In the genomic region with DNA sequence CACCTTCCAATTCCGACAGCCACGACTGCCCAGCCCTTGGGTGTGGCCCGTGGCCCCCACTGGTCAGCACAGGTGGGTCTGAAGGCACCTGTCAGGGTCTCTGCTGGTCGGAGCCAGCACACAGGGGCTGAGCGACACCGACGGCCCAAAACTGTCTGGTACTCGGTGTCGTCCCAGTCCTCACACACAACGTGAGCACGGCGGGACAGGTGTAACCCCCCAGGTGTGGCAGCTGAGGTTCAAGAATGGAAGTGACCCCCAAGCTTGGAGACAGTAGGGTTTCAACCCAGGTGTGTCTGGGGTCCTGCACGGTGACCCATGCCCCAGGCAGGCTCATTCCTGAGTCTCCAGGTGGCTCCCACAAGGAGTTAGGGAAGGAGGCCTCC, we compare ENCODE assay signal across 9 cellular contexts. TPM values are rescaled to one million over a fixed set of nuclear protein-coding genes. Genes with fewer than 3 reads are reported as not detected.
A peak's percentile ranks its signal among the peaks of the same experiment; 100 is the strongest.
DNase-seq lines count a peak whose midpoint lies in the region; ATAC-seq, FAIRE-seq and TF ChIP-seq lines count a peak whose summit lies in the region.
"Had no signal": no experiment of that assay in that cellular context is flagged by ENCODE, and none has a peak within 500 bp of the region (broad histone marks: within the 10 kb centered on the region; RNA-seq: fewer than 3 reads in every experiment).

No MANE protein-coding gene starts in this region.

- no peaks in the 10 kb centered on the region for H3K9me3 ChIP-seq in CD4-positive, alpha-beta memory T cell (ENCODE audit: control insufficient read depth in 1 of 2, low read length in 2 of 2)
- H3K9me3 ChIP-seq in PC-3 (ENCODE audit: low read length): no peaks in the 10 kb centered on the region
- no peaks in the 10 kb centered on the region for H3K9me3 ChIP-seq in endothelial cell of umbilical vein (replicated peaks; ENCODE audit: control insufficient read depth, insufficient read depth, low read length)
- H3K9me3 ChIP-seq in neutrophil: no peaks in the 10 kb centered on the region

- dilution Hi-C loops in endothelial cell of umbilical vein (cut with MboI; ENCODE audit: extremely low pct_ligation_motif_present, low sequenced_read_pairs): no loop called here

- POLR2A ChIA-PET in CD4-positive, alpha-beta memory T cell (lab: Charles Lee; ENCODE audit: partially characterized antibody): interaction anchor here (1.2 to 4.6 kb wide), 4 partner anchors 9 to 174 kb away, joined by 3 to 53 read pairs (median 6); partner anchors contain the start of gene APRT
- POLR2A ChIA-PET in PC-3 (lab: Charles Lee; ENCODE audit: unreplicated experiment): no interaction called here
- POLR2A ChIA-PET in endothelial cell of umbilical vein (lab: Charles Lee): no interaction called here

- peak overlapping the region; percentile 69 to 88 (median 78) for H3K4me3 Mint-ChIP-seq in CD4-positive, alpha-beta memory T cell

- peak overlapping the region in 5 of 7 donors; percentile 77 to 90 (median 89) for H3K27ac Mint-ChIP-seq in CD4-positive, alpha-beta memory T cell

- peaks cover 27% of the 10 kb centered on the region for H3K4me1 ChIP-seq in CD4-positive, alpha-beta memory T cell (ENCODE audit: insufficient read depth, low read length)
- H3K4me1 ChIP-seq in PC-3 (ENCODE audit: insufficient read depth, low read length) (0 out of 2 replicates have a peak, but pooled peaks cover 6% of the 10 kb centered on the region), endothelial cell of umbilical vein (ENCODE audit: control insufficient read depth, extremely low read depth, insufficient read depth, low read length) (peaks cover 4% of the 10 kb centered on the region), neutrophil (ENCODE audit: control insufficient read depth in 1 of 2, insufficient read depth in 1 of 2, low read depth in 1 of 2, low read length in 1 of 2) (peaks cover 73% of the 10 kb centered on the region in 2 experiments)

- H3K79me2 ChIP-seq in PC-3 (ENCODE audit: low read length) (peaks cover 25% of the 10 kb centered on the region), endothelial cell of umbilical vein (ENCODE audit: control insufficient read depth, insufficient read depth, low read length) (peaks cover 4% of the 10 kb centered on the region)

- TF ChIP-seq POLR2A in endothelial cell of umbilical vein (IDR thresholded peaks at IDR 0.05; ENCODE audit: low read depth, low read length): no peak

- H3K36me3 Mint-ChIP-seq in CD4-positive, alpha-beta memory T cell: peaks cover under 1 to 30% of the 10 kb centered on the region in 2 donors

- intact Hi-C loops in CD4-positive, alpha-beta memory T cell (cut with micrococcal nuclease): loop anchor here (5.0 kb wide), 2 partner anchors 223 to 398 kb away; no protein-coding TSS in a partner anchor
- intact Hi-C loops in PC-3 (cut with micrococcal nuclease): no loop called here
- intact Hi-C loops in endothelial cell of umbilical vein (cut with micrococcal nuclease): loop anchor here (2.0 kb wide), 1 partner anchor 73 kb away; no protein-coding TSS in a partner anchor

- H4K20me1 ChIP-seq in PC-3 (ENCODE audit: low read length) (no peaks in the 10 kb centered on the region), endothelial cell of umbilical vein (replicated peaks; ENCODE audit: control insufficient read depth, extremely low read depth, insufficient read depth, low read length) (no peaks in the 10 kb centered on the region)

- H3K4me2 ChIP-seq in PC-3 (ENCODE audit: low read length) (peak overlapping the region; percentile 87), endothelial cell of umbilical vein (ENCODE audit: insufficient read depth, low read length) (peak overlapping the region; percentile 27)

- no peaks in the 10 kb centered on the region for H3K27me3 ChIP-seq in CD4-positive, alpha-beta memory T cell (ENCODE audit: insufficient read depth, low read length)
- no peaks in the 10 kb centered on the region for H3K27me3 ChIP-seq in PC-3 (ENCODE audit: low read length)
- H3K27me3 ChIP-seq in endothelial cell of umbilical vein (ENCODE audit: control insufficient read depth in 2 of 2, insufficient read depth in 2 of 2, low read length in 2 of 2): no peaks in the 10 kb centered on the region
- no peaks in the 10 kb centered on the region for H3K27me3 ChIP-seq in neutrophil

- peaks cover 13% of the 10 kb centered on the region for H3K36me3 ChIP-seq in CD4-positive, alpha-beta memory T cell (ENCODE audit: insufficient read depth, low read length)
- H3K36me3 ChIP-seq in PC-3 (ENCODE audit: low read depth, low read length): no peaks in the 10 kb centered on the region
- H3K36me3 ChIP-seq in endothelial cell of umbilical vein (ENCODE audit: control insufficient read depth in 2 of 2, extremely low read depth in 1 of 2, insufficient read depth in 2 of 2, low read length in 2 of 2): peaks cover 0 to 12% of the 10 kb centered on the region in 2 experiments
- peaks cover 23% of the 10 kb centered on the region for H3K36me3 ChIP-seq in neutrophil
- H3K36me3 ChIP-seq: WERI-Rb-1 had no signal

- no peak for FAIRE-seq in endothelial cell of umbilical vein (lab: Jason Lieb, UNC)
- FAIRE-seq in GM19239 (lab: Jason Lieb, UNC): no peak

- DNase-seq in CD4-positive, alpha-beta memory T cell: peak in 1 of 5 donors; percentile 51
- DNase-seq in PC-3: no peak
- no peak for DNase-seq in endothelial cell of umbilical vein (ENCODE audit: low read depth, low spot score)
- DNase-seq in GM19239 (ENCODE audit: insufficient read length, low spot score): no peak
- DNase-seq in NCI-H345 treated with DMSO at 0.1 percent for 48 hours (lab: John Stamatoyannopoulos, UW; ENCODE audit: unreplicated experiment): no peak
- no peak for DNase-seq in EL
- no peak for DNase-seq in SIG-M5 treated with dmso at 0.1 percent for 504 hours (lab: John Stamatoyannopoulos, UW; ENCODE audit: unreplicated experiment)
- DNase-seq: WERI-Rb-1 had no signal

- no TSS peak for BruUV-seq in PC-3 (replicated peaks; lab: Mats Ljungman, UMichigan)
- no TSS peak for BruUV-seq in endothelial cell of umbilical vein (replicated peaks; lab: Mats Ljungman, UMichigan)

- H3K4me3 ChIP-seq in CD4-positive, alpha-beta memory T cell (ENCODE audit: low read length in 2 of 2): no peak overlapping the region
- H3K4me3 ChIP-seq in PC-3 (ENCODE audit: low read length) (peak overlapping the region; percentile 69), endothelial cell of umbilical vein (replicated peaks in 1 of 3; ENCODE audit: insufficient read depth in 1 of 3, low read depth in 1 of 3, low read length in 3 of 3) (peak overlapping the region in 1 of 3 experiments; percentile 48), neutrophil (ENCODE audit: low read depth in 1 of 2, low read length in 1 of 2) (peak overlapping the region; percentile 62 to 70)

- peaks cover 0 to 2% (median 0%) of the 10 kb centered on the region in 8 donors for H3K9me3 Mint-ChIP-seq in CD4-positive, alpha-beta memory T cell

- H3K27me3 Mint-ChIP-seq in CD4-positive, alpha-beta memory T cell: peaks cover 0 to 2% of the 10 kb centered on the region in 2 donors

- no peak for ATAC-seq in PC-3

- CTCF ChIA-PET in CD4-positive, alpha-beta memory T cell (lab: Charles Lee; ENCODE audit: partially characterized antibody): no interaction called here
- CTCF ChIA-PET in PC-3 (lab: Charles Lee) (no interaction called here), endothelial cell of umbilical vein (lab: Charles Lee) (no interaction called here)

- TF ChIP-seq CTCF in PC-3 (conservative IDR thresholded peaks at IDR 0.05; ENCODE audit: low read depth, low read length) (no peak), endothelial cell of umbilical vein (IDR thresholded peaks at IDR 0.05; ENCODE audit: extremely low read depth in 1 of 2, insufficient read depth in 1 of 2, low read depth in 1 of 2, low read length in 2 of 2) (no peak), neutrophil (IDR thresholded peaks at IDR 0.05) (no peak)

- H3F3A ChIP-seq in PC-3 (ENCODE audit: low read length, unreplicated experiment): no peaks in the 10 kb centered on the region

- peak overlapping the region; percentile 33; the same call in 1 of the 2 replicates for H3K9ac ChIP-seq in PC-3 (ENCODE audit: low read length)
- no peak overlapping the region for H3K9ac ChIP-seq in endothelial cell of umbilical vein (replicated peaks; ENCODE audit: extremely low read depth, insufficient read depth, low read length)

- H3K4me1 Mint-ChIP-seq in CD4-positive, alpha-beta memory T cell: peaks cover 18 to 43% (median 28%) of the 10 kb centered on the region in 4 donors

- H3K9me2 ChIP-seq in PC-3 (replicated peaks; ENCODE audit: low read length): no peaks in the 10 kb centered on the region

- H2AFZ ChIP-seq in PC-3 (ENCODE audit: low read length) (no peak overlapping the region), endothelial cell of umbilical vein (ENCODE audit: low read depth, low read length) (no peak overlapping the region)

- no peaks in the 10 kb centered on the region for H3K9me1 ChIP-seq in endothelial cell of umbilical vein (replicated peaks; ENCODE audit: control insufficient read depth, extremely low read depth, insufficient read depth, low read length)

- H3K27ac ChIP-seq in CD4-positive, alpha-beta memory T cell (ENCODE audit: low read depth, low read length): peak overlapping the region; percentile 31
- H3K27ac ChIP-seq in PC-3 (ENCODE audit: low read length): no peak overlapping the region
- H3K27ac ChIP-seq in endothelial cell of umbilical vein (ENCODE audit: insufficient read depth, low read depth, low read length): no peak overlapping the region
- H3K27ac ChIP-seq in neutrophil: peak overlapping the region; percentile 94
- H3K27ac ChIP-seq: WERI-Rb-1 had no signal

RNA-seq across cellular contexts. Expression of gene GALNS, which starts 1.0 kb away (rescaled TPM):
- 10 to 100 TPM; 58.8 to 65.7 TPM for total RNA-seq in CD4-positive, alpha-beta memory T cell
- polyA plus RNA-seq in CD4-positive, alpha-beta memory T cell: 1 to 10 TPM; 5.6 to 8.7 TPM
- total RNA-seq in PC-3 (2014; rRNA removed) (18.3 and 25.5 TPM in 2 replicates), endothelial cell of umbilical vein (32.5 and 40.2 TPM in 2 replicates)
- 21.8 and 23.2 TPM in 2 replicates for polyA plus RNA-seq in endothelial cell of umbilical vein
- polyA plus RNA-seq in endothelial cell of umbilical vein (2011; cell fraction: cytosol; rRNA removed): 19.3 and 23.0 TPM in 2 replicates
- 35.1 and 45.6 TPM in 2 replicates for polyA plus RNA-seq in endothelial cell of umbilical vein (2011; cell fraction: nucleus; rRNA removed)
- 33.4 and 52.4 TPM in 2 replicates for polyA plus RNA-seq in endothelial cell of umbilical vein (2012)
- polyA minus RNA-seq in endothelial cell of umbilical vein: 22.5 and 25.8 TPM in 2 replicates
- 6.6 TPM for polyA minus RNA-seq in endothelial cell of umbilical vein (2011; cell fraction: cytosol; rRNA and poly(A)+ RNA removed)
- polyA minus RNA-seq in endothelial cell of umbilical vein (2011; cell fraction: nucleus; rRNA and poly(A)+ RNA removed): 22.9 and 28.4 TPM in 2 replicates

RNA-seq across cellular contexts. Expression of gene TRAPPC2L, which starts 1.2 kb away (rescaled TPM):
- total RNA-seq in CD4-positive, alpha-beta memory T cell: 10 to 100 TPM; 66.6 to 67.1 TPM
- polyA plus RNA-seq in CD4-positive, alpha-beta memory T cell: 100 to 1,000 TPM; 104 to 105 TPM
- total RNA-seq in PC-3 (2014; rRNA removed): 42.0 and 77.5 TPM in 2 replicates
- total RNA-seq in endothelial cell of umbilical vein: 61.9 and 80.0 TPM in 2 replicates
- 131 and 151 TPM in 2 replicates for polyA plus RNA-seq in endothelial cell of umbilical vein
- polyA plus RNA-seq in endothelial cell of umbilical vein (2011; cell fraction: cytosol; rRNA removed): 128 and 141 TPM in 2 replicates
- polyA plus RNA-seq in endothelial cell of umbilical vein (2011; cell fraction: nucleus; rRNA removed): 62.5 and 69.4 TPM in 2 replicates
- polyA plus RNA-seq in endothelial cell of umbilical vein (2012): 206 and 238 TPM in 2 replicates
- polyA minus RNA-seq in endothelial cell of umbilical vein: 49.9 and 115 TPM in 2 replicates
- 24.3 TPM for polyA minus RNA-seq in endothelial cell of umbilical vein (2011; cell fraction: cytosol; rRNA and poly(A)+ RNA removed)
- 19.6 and 25.1 TPM in 2 replicates for polyA minus RNA-seq in endothelial cell of umbilical vein (2011; cell fraction: nucleus; rRNA and poly(A)+ RNA removed)

RNA-seq across cellular contexts. Expression of gene PABPN1L, which starts 10.7 kb away (rescaled TPM):
- not detected for total RNA-seq in CD4-positive, alpha-beta memory T cell
- not detected for polyA plus RNA-seq in CD4-positive, alpha-beta memory T cell
- not detected in 2 replicates for total RNA-seq in PC-3 (2014; rRNA removed)
- total RNA-seq in endothelial cell of umbilical vein: not detected in 2 replicates
- not detected in 2 replicates for polyA plus RNA-seq in endothelial cell of umbilical vein
- polyA plus RNA-seq in endothelial cell of umbilical vein (2011; cell fraction: cytosol; rRNA removed): not detected in 2 replicates
- not detected in 2 replicates for polyA plus RNA-seq in endothelial cell of umbilical vein (2011; cell fraction: nucleus; rRNA removed)
- not detected in 2 replicates for polyA plus RNA-seq in endothelial cell of umbilical vein (2012)
- not detected in 2 replicates for polyA minus RNA-seq in endothelial cell of umbilical vein
- polyA minus RNA-seq in endothelial cell of umbilical vein (2011; cell fraction: cytosol; rRNA and poly(A)+ RNA removed): not detected
- not detected in 2 replicates for polyA minus RNA-seq in endothelial cell of umbilical vein (2011; cell fraction: nucleus; rRNA and poly(A)+ RNA removed)

RNA-seq across cellular contexts. Expression of gene APRT, which starts 44.0 kb away (rescaled TPM):
- total RNA-seq in CD4-positive, alpha-beta memory T cell: 100 to 1,000 TPM; 171 to 175 TPM
- 100 to 1,000 TPM; 569 to 624 TPM for polyA plus RNA-seq in CD4-positive, alpha-beta memory T cell
- 346 and 350 TPM in 2 replicates for total RNA-seq in PC-3 (2014; rRNA removed)
- 148 and 152 TPM in 2 replicates for total RNA-seq in endothelial cell of umbilical vein
- 143 and 179 TPM in 2 replicates for polyA plus RNA-seq in endothelial cell of umbilical vein
- 95.1 and 129 TPM in 2 replicates for polyA plus RNA-seq in endothelial cell of umbilical vein (2011; cell fraction: cytosol; rRNA removed)
- polyA plus RNA-seq in endothelial cell of umbilical vein (2011; cell fraction: nucleus; rRNA removed): 76.5 and 81.0 TPM in 2 replicates
- polyA plus RNA-seq in endothelial cell of umbilical vein (2012): 172 and 240 TPM in 2 replicates
- 35.0 and 35.7 TPM in 2 replicates for polyA minus RNA-seq in endothelial cell of umbilical vein
- polyA minus RNA-seq in endothelial cell of umbilical vein (2011; cell fraction: cytosol; rRNA and poly(A)+ RNA removed): 133 TPM
- 16.2 and 27.3 TPM in 2 replicates for polyA minus RNA-seq in endothelial cell of umbilical vein (2011; cell fraction: nucleus; rRNA and poly(A)+ RNA removed)

RNA-seq across cellular contexts. Expression of gene CDT1, which starts 52.1 kb away (rescaled TPM):
- total RNA-seq in CD4-positive, alpha-beta memory T cell: under 1 TPM; 0.17 TPM
- under 1 TPM; 0.19 to 0.26 TPM for polyA plus RNA-seq in CD4-positive, alpha-beta memory T cell
- total RNA-seq in PC-3 (2014; rRNA removed) (43.0 and 76.6 TPM in 2 replicates), endothelial cell of umbilical vein (26.5 and 30.6 TPM in 2 replicates)
- 15.6 and 19.3 TPM in 2 replicates for polyA plus RNA-seq in endothelial cell of umbilical vein
- 14.3 and 19.4 TPM in 2 replicates for polyA plus RNA-seq in endothelial cell of umbilical vein (2011; cell fraction: cytosol; rRNA removed)
- polyA plus RNA-seq in endothelial cell of umbilical vein (2011; cell fraction: nucleus; rRNA removed): 11.5 and 12.3 TPM in 2 replicates
- 6.7 and 8.2 TPM in 2 replicates for polyA plus RNA-seq in endothelial cell of umbilical vein (2012)
- polyA minus RNA-seq in endothelial cell of umbilical vein: 5.6 and 9.8 TPM in 2 replicates
- 96.4 TPM for polyA minus RNA-seq in endothelial cell of umbilical vein (2011; cell fraction: cytosol; rRNA and poly(A)+ RNA removed)
- 4.5 and 8.7 TPM in 2 replicates for polyA minus RNA-seq in endothelial cell of umbilical vein (2011; cell fraction: nucleus; rRNA and poly(A)+ RNA removed)

Comparison
In these comparisons a context has a peak if more than half of its experiments do, and no peak if none do; other contexts are left out.
1. H3K27ac ChIP-seq: peak in CD4-positive, alpha-beta memory T cell (single experiment) and neutrophil (single experiment); none in PC-3 (single experiment) and endothelial cell of umbilical vein (single experiment).
2. H3K4me3 ChIP-seq: peak in PC-3 (single experiment) and neutrophil (2 of 2); none in CD4-positive, alpha-beta memory T cell (0 of 2).